ENCODE assay signal across 1 cellular context in the genomic region with DNA sequence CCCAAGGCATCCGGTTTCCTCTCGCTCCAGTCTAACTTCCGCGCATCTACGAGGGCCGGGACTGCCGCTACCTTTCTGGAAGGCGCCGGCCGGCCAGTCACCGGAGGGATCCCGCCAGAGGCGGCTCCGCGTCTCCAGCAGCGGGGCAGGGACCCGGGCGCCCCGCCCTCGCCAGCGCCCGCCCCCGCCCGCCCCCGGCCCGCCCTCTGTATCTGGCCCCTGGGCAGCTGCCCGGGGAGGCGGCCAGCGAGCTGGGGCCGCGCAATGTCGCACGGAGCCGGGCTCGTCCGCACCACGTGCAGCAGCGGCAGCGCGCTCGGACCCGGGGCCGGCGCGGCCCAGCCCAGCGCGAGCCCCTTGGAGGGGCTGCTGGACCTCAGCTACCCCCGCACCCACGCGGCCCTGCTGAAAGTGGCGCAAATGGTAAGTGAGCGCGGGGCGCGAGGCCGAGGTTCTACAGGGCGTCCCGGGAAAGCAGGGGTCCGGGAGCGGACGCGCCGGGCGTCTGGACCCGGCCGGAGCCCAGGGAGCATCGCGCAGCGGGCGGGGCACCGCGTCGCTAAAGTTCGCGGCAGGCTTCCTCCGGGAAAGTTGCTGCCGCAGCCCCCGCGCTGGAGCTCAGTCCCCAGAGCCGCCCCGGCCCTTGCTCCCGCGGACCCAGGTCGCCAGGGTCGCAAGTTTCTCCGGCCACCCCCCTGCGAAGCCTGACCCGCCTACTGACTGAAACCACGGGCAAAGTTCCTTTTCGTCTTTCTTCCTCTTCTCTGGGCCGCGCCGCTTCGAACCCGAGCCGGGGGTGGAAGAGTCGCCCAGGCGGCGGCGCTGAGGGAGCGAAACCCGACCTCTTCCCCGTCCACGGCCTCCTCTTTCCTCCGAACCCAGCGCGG.
TF ChIP-seq lines count a peak whose summit lies in the region.

A gene with protein sequence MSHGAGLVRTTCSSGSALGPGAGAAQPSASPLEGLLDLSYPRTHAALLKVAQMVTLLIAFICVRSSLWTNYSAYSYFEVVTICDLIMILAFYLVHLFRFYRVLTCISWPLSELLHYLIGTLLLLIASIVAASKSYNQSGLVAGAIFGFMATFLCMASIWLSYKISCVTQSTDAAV (plus strand): TSS at position 211 of the 887 bp plus-strand sequence. CDS start 54 bp downstream, at position 265.

TF ChIP-seq in HepG2, 621 proteins besides CTCF, POLR2A, EP300 and RAD21 (continued from another document and continues in another):
- TF ChIP-seq, protein P1, sequence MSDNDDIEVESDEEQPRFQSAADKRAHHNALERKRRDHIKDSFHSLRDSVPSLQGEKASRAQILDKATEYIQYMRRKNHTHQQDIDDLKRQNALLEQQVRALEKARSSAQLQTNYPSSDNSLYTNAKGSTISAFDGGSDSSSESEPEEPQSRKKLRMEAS (IDR thresholded peaks at IDR 0.05), result peak; percentile 93
- peak; percentile 25; the same call in 1 of the 2 replicates for TF ChIP-seq KAT7 (CRISPR knock-in tag; IDR thresholded peaks at IDR 0.05; ENCODE audit: borderline replicate concordance)
- TF ChIP-seq, protein P2, sequence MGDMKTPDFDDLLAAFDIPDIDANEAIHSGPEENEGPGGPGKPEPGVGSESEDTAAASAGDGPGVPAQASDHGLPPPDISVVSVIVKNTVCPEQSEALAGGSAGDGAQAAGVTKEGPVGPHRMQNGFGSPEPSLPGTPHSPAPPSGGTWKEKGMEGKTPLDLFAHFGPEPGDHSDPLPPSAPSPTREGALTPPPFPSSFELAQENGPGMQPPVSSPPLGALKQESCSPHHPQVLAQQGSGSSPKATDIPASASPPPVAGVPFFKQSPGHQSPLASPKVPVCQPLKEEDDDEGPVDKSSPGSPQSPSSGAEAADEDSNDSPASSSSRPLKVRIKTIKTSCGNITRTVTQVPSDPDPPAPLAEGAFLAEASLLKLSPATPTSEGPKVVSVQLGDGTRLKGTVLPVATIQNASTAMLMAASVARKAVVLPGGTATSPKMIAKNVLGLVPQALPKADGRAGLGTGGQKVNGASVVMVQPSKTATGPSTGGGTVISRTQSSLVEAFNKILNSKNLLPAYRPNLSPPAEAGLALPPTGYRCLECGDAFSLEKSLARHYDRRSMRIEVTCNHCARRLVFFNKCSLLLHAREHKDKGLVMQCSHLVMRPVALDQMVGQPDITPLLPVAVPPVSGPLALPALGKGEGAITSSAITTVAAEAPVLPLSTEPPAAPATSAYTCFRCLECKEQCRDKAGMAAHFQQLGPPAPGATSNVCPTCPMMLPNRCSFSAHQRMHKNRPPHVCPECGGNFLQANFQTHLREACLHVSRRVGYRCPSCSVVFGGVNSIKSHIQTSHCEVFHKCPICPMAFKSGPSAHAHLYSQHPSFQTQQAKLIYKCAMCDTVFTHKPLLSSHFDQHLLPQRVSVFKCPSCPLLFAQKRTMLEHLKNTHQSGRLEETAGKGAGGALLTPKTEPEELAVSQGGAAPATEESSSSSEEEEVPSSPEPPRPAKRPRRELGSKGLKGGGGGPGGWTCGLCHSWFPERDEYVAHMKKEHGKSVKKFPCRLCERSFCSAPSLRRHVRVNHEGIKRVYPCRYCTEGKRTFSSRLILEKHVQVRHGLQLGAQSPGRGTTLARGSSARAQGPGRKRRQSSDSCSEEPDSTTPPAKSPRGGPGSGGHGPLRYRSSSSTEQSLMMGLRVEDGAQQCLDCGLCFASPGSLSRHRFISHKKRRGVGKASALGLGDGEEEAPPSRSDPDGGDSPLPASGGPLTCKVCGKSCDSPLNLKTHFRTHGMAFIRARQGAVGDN (CRISPR knock-in tag; IDR thresholded peaks at IDR 0.05), result peak; percentile 87
- no peak for TF ChIP-seq ZNF224 (CRISPR knock-in tag; IDR thresholded peaks at IDR 0.05)
- TF ChIP-seq ZNF33B (CRISPR knock-in tag; IDR thresholded peaks at IDR 0.05), result no peak; the same call in 1 of the 2 replicates
- TF ChIP-seq KMT2A (CRISPR knock-in tag; IDR thresholded peaks at IDR 0.05), result peak; percentile 79
- peak; percentile 70 for TF ChIP-seq ZNF446 (CRISPR knock-in tag; IDR thresholded peaks at IDR 0.05)
- peak; percentile 6; the same call in 1 of the 2 replicates for TF ChIP-seq FOXO1 (CRISPR knock-in tag; IDR thresholded peaks at IDR 0.05)
- no peak for TF ChIP-seq PPARG (CRISPR knock-in tag; conservative IDR thresholded peaks at IDR 0.05)
- no peak for TF ChIP-seq ZNF253 (CRISPR knock-in tag; IDR thresholded peaks at IDR 0.05; ENCODE audit: borderline replicate concordance)
- TF ChIP-seq, protein P3, sequence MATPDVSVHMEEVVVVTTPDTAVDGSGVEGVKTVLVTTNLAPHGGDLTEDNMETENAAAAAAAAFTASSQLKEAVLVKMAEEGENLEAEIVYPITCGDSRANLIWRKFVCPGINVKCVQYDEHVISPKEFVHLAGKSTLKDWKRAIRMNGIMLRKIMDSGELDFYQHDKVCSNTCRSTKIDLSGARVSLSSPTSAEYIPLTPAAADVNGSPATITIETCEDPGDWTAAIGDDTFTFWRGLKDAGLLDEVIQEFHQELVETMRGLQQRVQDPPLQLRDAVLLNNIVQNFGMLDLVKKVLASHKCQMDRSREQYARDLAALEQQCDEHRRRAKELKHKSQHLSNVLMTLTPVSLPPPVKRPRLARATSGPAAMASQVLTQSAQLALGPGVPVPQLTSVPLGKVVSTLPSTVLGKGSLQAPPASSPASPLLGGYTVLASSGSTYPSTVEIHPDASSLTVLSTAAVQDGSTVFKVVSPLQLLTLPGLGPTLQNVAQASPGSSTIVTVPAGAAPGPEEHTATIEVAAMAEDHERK (CRISPR knock-in tag; IDR thresholded peaks at IDR 0.05; ENCODE audit: low read depth), result no peak
- TF ChIP-seq ZNF557 (CRISPR knock-in tag; IDR thresholded peaks at IDR 0.05), result no peak
- TF ChIP-seq, protein P4, sequence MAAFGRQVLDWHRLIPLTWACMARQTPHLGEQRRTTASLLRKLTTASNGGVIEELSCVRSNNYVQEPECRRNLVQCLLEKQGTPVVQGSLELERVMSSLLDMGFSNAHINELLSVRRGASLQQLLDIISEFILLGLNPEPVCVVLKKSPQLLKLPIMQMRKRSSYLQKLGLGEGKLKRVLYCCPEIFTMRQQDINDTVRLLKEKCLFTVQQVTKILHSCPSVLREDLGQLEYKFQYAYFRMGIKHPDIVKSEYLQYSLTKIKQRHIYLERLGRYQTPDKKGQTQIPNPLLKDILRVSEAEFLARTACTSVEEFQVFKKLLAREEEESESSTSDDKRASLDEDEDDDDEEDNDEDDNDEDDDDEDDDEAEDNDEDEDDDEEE (CRISPR knock-in tag; IDR thresholded peaks at IDR 0.05), result peak; percentile 51
- no peak; the same call in 1 of the 2 replicates for TF ChIP-seq PHF21A (CRISPR knock-in tag; IDR thresholded peaks at IDR 0.05)
- TF ChIP-seq, protein P5, sequence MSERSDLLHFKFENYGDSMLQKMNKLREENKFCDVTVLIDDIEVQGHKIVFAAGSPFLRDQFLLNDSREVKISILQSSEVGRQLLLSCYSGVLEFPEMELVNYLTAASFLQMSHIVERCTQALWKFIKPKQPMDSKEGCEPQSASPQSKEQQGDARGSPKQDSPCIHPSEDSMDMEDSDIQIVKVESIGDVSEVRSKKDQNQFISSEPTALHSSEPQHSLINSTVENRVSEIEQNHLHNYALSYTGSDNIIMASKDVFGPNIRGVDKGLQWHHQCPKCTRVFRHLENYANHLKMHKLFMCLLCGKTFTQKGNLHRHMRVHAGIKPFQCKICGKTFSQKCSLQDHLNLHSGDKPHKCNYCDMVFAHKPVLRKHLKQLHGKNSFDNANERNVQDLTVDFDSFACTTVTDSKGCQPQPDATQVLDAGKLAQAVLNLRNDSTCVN (CRISPR knock-in tag; IDR thresholded peaks at IDR 0.05; ENCODE audit: borderline replicate concordance), result peak; percentile 7; the same call in 1 of the 2 replicates
- no peak for TF ChIP-seq HMG20A (CRISPR knock-in tag; IDR thresholded peaks at IDR 0.05; ENCODE audit: borderline replicate concordance)
- TF ChIP-seq, protein P6, sequence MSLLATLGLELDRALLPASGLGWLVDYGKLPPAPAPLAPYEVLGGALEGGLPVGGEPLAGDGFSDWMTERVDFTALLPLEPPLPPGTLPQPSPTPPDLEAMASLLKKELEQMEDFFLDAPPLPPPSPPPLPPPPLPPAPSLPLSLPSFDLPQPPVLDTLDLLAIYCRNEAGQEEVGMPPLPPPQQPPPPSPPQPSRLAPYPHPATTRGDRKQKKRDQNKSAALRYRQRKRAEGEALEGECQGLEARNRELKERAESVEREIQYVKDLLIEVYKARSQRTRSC (CRISPR knock-in tag; IDR thresholded peaks at IDR 0.05; ENCODE audit: low read depth), result no peak
- peak; percentile 55; the same call in 1 of the 2 replicates for TF ChIP-seq HDAC1 (CRISPR knock-in tag; IDR thresholded peaks at IDR 0.05)
- TF ChIP-seq, protein P7, sequence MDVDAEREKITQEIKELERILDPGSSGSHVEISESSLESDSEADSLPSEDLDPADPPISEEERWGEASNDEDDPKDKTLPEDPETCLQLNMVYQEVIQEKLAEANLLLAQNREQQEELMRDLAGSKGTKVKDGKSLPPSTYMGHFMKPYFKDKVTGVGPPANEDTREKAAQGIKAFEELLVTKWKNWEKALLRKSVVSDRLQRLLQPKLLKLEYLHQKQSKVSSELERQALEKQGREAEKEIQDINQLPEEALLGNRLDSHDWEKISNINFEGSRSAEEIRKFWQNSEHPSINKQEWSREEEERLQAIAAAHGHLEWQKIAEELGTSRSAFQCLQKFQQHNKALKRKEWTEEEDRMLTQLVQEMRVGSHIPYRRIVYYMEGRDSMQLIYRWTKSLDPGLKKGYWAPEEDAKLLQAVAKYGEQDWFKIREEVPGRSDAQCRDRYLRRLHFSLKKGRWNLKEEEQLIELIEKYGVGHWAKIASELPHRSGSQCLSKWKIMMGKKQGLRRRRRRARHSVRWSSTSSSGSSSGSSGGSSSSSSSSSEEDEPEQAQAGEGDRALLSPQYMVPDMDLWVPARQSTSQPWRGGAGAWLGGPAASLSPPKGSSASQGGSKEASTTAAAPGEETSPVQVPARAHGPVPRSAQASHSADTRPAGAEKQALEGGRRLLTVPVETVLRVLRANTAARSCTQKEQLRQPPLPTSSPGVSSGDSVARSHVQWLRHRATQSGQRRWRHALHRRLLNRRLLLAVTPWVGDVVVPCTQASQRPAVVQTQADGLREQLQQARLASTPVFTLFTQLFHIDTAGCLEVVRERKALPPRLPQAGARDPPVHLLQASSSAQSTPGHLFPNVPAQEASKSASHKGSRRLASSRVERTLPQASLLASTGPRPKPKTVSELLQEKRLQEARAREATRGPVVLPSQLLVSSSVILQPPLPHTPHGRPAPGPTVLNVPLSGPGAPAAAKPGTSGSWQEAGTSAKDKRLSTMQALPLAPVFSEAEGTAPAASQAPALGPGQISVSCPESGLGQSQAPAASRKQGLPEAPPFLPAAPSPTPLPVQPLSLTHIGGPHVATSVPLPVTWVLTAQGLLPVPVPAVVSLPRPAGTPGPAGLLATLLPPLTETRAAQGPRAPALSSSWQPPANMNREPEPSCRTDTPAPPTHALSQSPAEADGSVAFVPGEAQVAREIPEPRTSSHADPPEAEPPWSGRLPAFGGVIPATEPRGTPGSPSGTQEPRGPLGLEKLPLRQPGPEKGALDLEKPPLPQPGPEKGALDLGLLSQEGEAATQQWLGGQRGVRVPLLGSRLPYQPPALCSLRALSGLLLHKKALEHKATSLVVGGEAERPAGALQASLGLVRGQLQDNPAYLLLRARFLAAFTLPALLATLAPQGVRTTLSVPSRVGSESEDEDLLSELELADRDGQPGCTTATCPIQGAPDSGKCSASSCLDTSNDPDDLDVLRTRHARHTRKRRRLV (CRISPR knock-in tag; IDR thresholded peaks at IDR 0.05), result peak; percentile 81; the same call in 1 of the 2 replicates
- TF ChIP-seq ZBTB1 (CRISPR knock-in tag; IDR thresholded peaks at IDR 0.05; ENCODE audit: borderline replicate concordance), result no peak
- TF ChIP-seq FOSL2 (CRISPR knock-in tag; IDR thresholded peaks at IDR 0.05), result no peak
- peak; percentile 96 for TF ChIP-seq ARNT2 (CRISPR knock-in tag; IDR thresholded peaks at IDR 0.05; ENCODE audit: low read depth)
- peak; percentile 79 for TF ChIP-seq POLR2G (IDR thresholded peaks at IDR 0.05; ENCODE audit: low read depth, low read length)
- TF ChIP-seq, protein P8, sequence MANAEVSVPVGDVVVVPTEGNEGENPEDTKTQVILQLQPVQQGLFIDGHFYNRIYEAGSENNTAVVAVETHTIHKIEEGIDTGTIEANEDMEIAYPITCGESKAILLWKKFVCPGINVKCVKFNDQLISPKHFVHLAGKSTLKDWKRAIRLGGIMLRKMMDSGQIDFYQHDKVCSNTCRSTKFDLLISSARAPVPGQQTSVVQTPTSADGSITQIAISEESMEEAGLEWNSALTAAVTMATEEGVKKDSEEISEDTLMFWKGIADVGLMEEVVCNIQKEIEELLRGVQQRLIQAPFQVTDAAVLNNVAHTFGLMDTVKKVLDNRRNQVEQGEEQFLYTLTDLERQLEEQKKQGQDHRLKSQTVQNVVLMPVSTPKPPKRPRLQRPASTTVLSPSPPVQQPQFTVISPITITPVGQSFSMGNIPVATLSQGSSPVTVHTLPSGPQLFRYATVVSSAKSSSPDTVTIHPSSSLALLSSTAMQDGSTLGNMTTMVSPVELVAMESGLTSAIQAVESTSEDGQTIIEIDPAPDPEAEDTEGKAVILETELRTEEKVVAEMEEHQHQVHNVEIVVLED (CRISPR knock-in tag; IDR thresholded peaks at IDR 0.05; ENCODE audit: borderline replicate concordance), result peak; percentile 50; the same call in 1 of the 2 replicates
- no peak for TF ChIP-seq ZNF24 (IDR thresholded peaks at IDR 0.05)
- TF ChIP-seq, protein P9, sequence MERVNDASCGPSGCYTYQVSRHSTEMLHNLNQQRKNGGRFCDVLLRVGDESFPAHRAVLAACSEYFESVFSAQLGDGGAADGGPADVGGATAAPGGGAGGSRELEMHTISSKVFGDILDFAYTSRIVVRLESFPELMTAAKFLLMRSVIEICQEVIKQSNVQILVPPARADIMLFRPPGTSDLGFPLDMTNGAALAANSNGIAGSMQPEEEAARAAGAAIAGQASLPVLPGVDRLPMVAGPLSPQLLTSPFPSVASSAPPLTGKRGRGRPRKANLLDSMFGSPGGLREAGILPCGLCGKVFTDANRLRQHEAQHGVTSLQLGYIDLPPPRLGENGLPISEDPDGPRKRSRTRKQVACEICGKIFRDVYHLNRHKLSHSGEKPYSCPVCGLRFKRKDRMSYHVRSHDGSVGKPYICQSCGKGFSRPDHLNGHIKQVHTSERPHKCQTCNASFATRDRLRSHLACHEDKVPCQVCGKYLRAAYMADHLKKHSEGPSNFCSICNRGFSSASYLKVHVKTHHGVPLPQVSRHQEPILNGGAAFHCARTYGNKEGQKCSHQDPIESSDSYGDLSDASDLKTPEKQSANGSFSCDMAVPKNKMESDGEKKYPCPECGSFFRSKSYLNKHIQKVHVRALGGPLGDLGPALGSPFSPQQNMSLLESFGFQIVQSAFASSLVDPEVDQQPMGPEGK (CRISPR knock-in tag; IDR thresholded peaks at IDR 0.05), result peak; percentile 36; the same call in 1 of the 2 replicates
- no peak for TF ChIP-seq AGO1 (IDR thresholded peaks at IDR 0.05; ENCODE audit: low read depth, low read length, poor library complexity, severe bottlenecking)
- TF ChIP-seq U2AF2 (IDR thresholded peaks at IDR 0.05; ENCODE audit: low read depth, low read length), result 0 out of 2 replicates have a peak, but pooled peaks have one; percentile 17
- TF ChIP-seq PHB2 (IDR thresholded peaks at IDR 0.05; ENCODE audit: partially characterized antibody), result no peak
- TF ChIP-seq ZNF484 (CRISPR knock-in tag; IDR thresholded peaks at IDR 0.05; ENCODE audit: borderline replicate concordance, low read depth), result no peak
- TF ChIP-seq NONO (IDR thresholded peaks at IDR 0.05), result no peak
- peak; percentile 62; the same call in 1 of the 2 replicates for TF ChIP-seq NONO (CRISPR knock-in tag; conservative IDR thresholded peaks at IDR 0.05)
- TF ChIP-seq, protein P10, sequence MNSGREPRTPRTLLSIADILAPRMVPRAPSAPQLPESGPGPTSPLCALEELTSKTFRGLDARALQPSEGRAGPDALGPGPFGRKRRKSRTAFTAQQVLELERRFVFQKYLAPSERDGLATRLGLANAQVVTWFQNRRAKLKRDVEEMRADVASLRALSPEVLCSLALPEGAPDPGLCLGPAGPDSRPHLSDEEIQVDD (CRISPR knock-in tag; IDR thresholded peaks at IDR 0.05; ENCODE audit: borderline replicate concordance), result peak; percentile 52; the same call in 1 of the 2 replicates
- no peak for TF ChIP-seq U2AF1 (optimal IDR thresholded peaks at IDR 0.05; ENCODE audit: low read depth, low read length)
- TF ChIP-seq ZSCAN21 (CRISPR knock-in tag; IDR thresholded peaks at IDR 0.05; ENCODE audit: borderline replicate concordance), result peak; percentile 76; the same call in 1 of the 2 replicates
